Comparison of ENCODE assay signal across 1 cellular context in the genomic region with DNA sequence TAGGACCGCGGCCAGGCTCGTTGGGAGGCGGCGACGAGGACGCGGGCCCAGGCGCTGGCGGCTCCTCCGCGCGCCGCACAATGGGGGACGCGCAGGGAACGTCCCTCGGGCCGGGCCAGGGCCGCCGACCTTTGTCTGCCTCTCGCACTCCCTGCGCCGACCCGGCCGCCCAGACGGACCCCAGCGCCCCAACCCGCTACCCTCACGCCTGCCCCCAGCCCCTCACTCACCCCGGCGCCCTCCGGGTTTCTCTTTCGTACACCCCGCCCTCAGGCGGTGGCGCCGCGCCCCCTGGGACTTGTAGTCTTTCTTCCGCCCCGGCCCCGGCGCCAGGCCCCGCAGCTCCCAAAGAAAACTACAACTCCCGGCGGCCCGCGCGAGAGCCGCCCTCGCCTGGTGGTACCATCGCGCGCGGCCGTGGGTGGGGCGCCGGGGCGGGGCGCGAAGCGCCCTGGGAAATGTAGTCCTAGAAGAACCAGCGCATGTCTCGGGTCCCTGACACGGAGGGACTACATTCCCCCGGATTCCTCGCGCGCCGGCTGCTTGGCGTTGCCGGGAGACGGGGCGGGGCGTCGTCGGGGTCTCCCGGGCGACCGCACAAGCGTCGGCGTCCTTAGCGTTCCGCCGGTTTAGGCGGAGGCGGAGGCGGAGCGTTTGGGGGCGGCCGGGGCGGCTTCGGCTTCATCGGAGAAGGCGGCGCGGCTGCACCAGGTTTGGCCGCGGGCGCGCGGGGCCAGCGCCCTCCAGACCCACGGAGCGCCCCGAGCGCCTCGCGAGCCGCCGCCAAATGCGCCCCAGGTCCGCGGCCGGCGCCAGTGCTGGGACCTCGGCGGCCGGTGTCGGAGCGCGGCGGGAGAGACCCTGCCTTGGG.
TF ChIP-seq lines count a peak whose summit lies in the region.

A gene (minus strand): TSS at position 260 of the 871 bp plus-strand sequence. CDS start 24,546 bp downstream, outside the sequence.

TF ChIP-seq in K562, 482 proteins besides CTCF, POLR2A, EP300 and RAD21 (continued from another document and continues in another):
- TF ChIP-seq RBM15 (IDR thresholded peaks at IDR 0.05; ENCODE audit: insufficient read depth, low read length) (no peak), GTF2E2 (tag; IDR thresholded peaks at IDR 0.05) (no peak), KAT2B (IDR thresholded peaks at IDR 0.05; ENCODE audit: low read depth, low read length) (no peak), ATF7 (IDR thresholded peaks at IDR 0.05) (peak; percentile 92), HSF4 (CRISPR knock-in tag; IDR thresholded peaks at IDR 0.05; ENCODE audit: borderline replicate concordance) (no peak), SMAD4 (CRISPR knock-in tag; conservative IDR thresholded peaks at IDR 0.05) (peak; percentile 87), PHF21A (IDR thresholded peaks at IDR 0.05; ENCODE audit: borderline replicate concordance, low read depth) (no peak), POU5F1 (IDR thresholded peaks at IDR 0.05; ENCODE audit: borderline replicate concordance, low read depth, low read length, partially characterized antibody) (peak; percentile 74), ASH1L (IDR thresholded peaks at IDR 0.05; ENCODE audit: borderline replicate concordance, low read depth, partially characterized antibody) (no peak), ZNF668 (CRISPR knock-in tag; IDR thresholded peaks at IDR 0.05) (no peak), CEBPG (CRISPR knock-in tag; IDR thresholded peaks at IDR 0.05) (no peak), CEBPG (tag; conservative IDR thresholded peaks at IDR 0.05 in 1 of 2, IDR thresholded peaks at IDR 0.05 in 1 of 2) (no peak), HEY1 (CRISPR knock-in tag; IDR thresholded peaks at IDR 0.05; ENCODE audit: borderline replicate concordance) (no peak), ZNF239 (CRISPR knock-in tag; IDR thresholded peaks at IDR 0.05) (peak; percentile 68), TARDBP (IDR thresholded peaks at IDR 0.05) (no peak), SAP30 (IDR thresholded peaks at IDR 0.05; ENCODE audit: borderline replicate concordance, insufficient read depth, low read depth, low read length, poor library complexity, severe bottlenecking) (peak; percentile 91), STAG1 (CRISPR knock-in tag; IDR thresholded peaks at IDR 0.05; ENCODE audit: borderline replicate concordance) (no peak), SAFB2 (IDR thresholded peaks at IDR 0.05; ENCODE audit: borderline replicate concordance, low read depth, low read length, severe bottlenecking) (no peak), ZFPM2 (CRISPR knock-in tag; IDR thresholded peaks at IDR 0.05) (0 out of 2 replicates have a peak, but pooled peaks have one; percentile 42), RFX5 (IDR thresholded peaks at IDR 0.05; ENCODE audit: low read depth, low read length) (no peak), KLF10 (CRISPR knock-in tag; IDR thresholded peaks at IDR 0.05) (no peak), ZNF766 (CRISPR knock-in tag; conservative IDR thresholded peaks at IDR 0.05) (peak; percentile 99), PHTF2 (CRISPR knock-in tag; IDR thresholded peaks at IDR 0.05) (no peak), TOE1 (IDR thresholded peaks at IDR 0.05; ENCODE audit: borderline replicate concordance) (no peak), TOE1 (CRISPR knock-in tag; IDR thresholded peaks at IDR 0.05; ENCODE audit: borderline replicate concordance, low read depth) (no peak), MTF1 (CRISPR knock-in tag; IDR thresholded peaks at IDR 0.05; ENCODE audit: borderline replicate concordance) (no peak), MTA1 (IDR thresholded peaks at IDR 0.05; ENCODE audit: borderline replicate concordance) (no peak), ZNF444 (CRISPR knock-in tag; IDR thresholded peaks at IDR 0.05) (no peak), SRF (CRISPR knock-in tag; IDR thresholded peaks at IDR 0.05) (no peak; a peak in 1 of 4 replicates), ZNF589 (CRISPR knock-in tag; IDR thresholded peaks at IDR 0.05; ENCODE audit: low read depth) (peak; percentile 94), ZNF140 (CRISPR knock-in tag; IDR thresholded peaks at IDR 0.05) (no peak), ZNF232 (CRISPR knock-in tag; IDR thresholded peaks at IDR 0.05) (no peak), E2F3 (CRISPR knock-in tag; IDR thresholded peaks at IDR 0.05) (no peak; the same call in none of the 2 replicates), ZNF77 (CRISPR knock-in tag; IDR thresholded peaks at IDR 0.05) (no peak), MAFF (IDR thresholded peaks at IDR 0.05; ENCODE audit: low read length) (no peak), NUFIP1 (IDR thresholded peaks at IDR 0.05; ENCODE audit: partially characterized antibody) (no peak)
- TF ChIP-seq, protein P1, sequence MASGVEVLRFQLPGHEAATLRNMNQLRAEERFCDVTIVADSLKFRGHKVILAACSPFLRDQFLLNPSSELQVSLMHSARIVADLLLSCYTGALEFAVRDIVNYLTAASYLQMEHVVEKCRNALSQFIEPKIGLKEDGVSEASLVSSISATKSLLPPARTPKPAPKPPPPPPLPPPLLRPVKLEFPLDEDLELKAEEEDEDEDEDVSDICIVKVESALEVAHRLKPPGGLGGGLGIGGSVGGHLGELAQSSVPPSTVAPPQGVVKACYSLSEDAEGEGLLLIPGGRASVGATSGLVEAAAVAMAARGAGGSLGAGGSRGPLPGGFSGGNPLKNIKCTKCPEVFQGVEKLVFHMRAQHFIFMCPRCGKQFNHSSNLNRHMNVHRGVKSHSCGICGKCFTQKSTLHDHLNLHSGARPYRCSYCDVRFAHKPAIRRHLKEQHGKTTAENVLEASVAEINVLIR (CRISPR knock-in tag; IDR thresholded peaks at IDR 0.05) = peak; percentile 79
- TF ChIP-seq, protein P2, sequence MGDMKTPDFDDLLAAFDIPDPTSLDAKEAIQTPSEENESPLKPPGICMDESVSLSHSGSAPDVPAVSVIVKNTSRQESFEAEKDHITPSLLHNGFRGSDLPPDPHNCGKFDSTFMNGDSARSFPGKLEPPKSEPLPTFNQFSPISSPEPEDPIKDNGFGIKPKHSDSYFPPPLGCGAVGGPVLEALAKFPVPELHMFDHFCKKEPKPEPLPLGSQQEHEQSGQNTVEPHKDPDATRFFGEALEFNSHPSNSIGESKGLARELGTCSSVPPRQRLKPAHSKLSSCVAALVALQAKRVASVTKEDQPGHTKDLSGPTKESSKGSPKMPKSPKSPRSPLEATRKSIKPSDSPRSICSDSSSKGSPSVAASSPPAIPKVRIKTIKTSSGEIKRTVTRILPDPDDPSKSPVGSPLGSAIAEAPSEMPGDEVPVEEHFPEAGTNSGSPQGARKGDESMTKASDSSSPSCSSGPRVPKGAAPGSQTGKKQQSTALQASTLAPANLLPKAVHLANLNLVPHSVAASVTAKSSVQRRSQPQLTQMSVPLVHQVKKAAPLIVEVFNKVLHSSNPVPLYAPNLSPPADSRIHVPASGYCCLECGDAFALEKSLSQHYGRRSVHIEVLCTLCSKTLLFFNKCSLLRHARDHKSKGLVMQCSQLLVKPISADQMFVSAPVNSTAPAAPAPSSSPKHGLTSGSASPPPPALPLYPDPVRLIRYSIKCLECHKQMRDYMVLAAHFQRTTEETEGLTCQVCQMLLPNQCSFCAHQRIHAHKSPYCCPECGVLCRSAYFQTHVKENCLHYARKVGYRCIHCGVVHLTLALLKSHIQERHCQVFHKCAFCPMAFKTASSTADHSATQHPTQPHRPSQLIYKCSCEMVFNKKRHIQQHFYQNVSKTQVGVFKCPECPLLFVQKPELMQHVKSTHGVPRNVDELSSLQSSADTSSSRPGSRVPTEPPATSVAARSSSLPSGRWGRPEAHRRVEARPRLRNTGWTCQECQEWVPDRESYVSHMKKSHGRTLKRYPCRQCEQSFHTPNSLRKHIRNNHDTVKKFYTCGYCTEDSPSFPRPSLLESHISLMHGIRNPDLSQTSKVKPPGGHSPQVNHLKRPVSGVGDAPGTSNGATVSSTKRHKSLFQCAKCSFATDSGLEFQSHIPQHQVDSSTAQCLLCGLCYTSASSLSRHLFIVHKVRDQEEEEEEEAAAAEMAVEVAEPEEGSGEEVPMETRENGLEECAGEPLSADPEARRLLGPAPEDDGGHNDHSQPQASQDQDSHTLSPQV (IDR thresholded peaks at IDR 0.05) = peak; percentile 97
- TF ChIP-seq, protein P3, sequence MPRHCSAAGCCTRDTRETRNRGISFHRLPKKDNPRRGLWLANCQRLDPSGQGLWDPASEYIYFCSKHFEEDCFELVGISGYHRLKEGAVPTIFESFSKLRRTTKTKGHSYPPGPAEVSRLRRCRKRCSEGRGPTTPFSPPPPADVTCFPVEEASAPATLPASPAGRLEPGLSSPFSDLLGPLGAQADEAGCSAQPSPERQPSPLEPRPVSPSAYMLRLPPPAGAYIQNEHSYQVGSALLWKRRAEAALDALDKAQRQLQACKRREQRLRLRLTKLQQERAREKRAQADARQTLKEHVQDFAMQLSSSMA (CRISPR knock-in tag; IDR thresholded peaks at IDR 0.05) = no peak
- TF ChIP-seq, protein P4, sequence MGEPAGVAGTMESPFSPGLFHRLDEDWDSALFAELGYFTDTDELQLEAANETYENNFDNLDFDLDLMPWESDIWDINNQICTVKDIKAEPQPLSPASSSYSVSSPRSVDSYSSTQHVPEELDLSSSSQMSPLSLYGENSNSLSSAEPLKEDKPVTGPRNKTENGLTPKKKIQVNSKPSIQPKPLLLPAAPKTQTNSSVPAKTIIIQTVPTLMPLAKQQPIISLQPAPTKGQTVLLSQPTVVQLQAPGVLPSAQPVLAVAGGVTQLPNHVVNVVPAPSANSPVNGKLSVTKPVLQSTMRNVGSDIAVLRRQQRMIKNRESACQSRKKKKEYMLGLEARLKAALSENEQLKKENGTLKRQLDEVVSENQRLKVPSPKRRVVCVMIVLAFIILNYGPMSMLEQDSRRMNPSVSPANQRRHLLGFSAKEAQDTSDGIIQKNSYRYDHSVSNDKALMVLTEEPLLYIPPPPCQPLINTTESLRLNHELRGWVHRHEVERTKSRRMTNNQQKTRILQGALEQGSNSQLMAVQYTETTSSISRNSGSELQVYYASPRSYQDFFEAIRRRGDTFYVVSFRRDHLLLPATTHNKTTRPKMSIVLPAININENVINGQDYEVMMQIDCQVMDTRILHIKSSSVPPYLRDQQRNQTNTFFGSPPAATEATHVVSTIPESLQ (CRISPR knock-in tag; IDR thresholded peaks at IDR 0.05) = 0 out of 2 replicates have a peak, but pooled peaks have one; percentile 72
- TF ChIP-seq, protein P5, sequence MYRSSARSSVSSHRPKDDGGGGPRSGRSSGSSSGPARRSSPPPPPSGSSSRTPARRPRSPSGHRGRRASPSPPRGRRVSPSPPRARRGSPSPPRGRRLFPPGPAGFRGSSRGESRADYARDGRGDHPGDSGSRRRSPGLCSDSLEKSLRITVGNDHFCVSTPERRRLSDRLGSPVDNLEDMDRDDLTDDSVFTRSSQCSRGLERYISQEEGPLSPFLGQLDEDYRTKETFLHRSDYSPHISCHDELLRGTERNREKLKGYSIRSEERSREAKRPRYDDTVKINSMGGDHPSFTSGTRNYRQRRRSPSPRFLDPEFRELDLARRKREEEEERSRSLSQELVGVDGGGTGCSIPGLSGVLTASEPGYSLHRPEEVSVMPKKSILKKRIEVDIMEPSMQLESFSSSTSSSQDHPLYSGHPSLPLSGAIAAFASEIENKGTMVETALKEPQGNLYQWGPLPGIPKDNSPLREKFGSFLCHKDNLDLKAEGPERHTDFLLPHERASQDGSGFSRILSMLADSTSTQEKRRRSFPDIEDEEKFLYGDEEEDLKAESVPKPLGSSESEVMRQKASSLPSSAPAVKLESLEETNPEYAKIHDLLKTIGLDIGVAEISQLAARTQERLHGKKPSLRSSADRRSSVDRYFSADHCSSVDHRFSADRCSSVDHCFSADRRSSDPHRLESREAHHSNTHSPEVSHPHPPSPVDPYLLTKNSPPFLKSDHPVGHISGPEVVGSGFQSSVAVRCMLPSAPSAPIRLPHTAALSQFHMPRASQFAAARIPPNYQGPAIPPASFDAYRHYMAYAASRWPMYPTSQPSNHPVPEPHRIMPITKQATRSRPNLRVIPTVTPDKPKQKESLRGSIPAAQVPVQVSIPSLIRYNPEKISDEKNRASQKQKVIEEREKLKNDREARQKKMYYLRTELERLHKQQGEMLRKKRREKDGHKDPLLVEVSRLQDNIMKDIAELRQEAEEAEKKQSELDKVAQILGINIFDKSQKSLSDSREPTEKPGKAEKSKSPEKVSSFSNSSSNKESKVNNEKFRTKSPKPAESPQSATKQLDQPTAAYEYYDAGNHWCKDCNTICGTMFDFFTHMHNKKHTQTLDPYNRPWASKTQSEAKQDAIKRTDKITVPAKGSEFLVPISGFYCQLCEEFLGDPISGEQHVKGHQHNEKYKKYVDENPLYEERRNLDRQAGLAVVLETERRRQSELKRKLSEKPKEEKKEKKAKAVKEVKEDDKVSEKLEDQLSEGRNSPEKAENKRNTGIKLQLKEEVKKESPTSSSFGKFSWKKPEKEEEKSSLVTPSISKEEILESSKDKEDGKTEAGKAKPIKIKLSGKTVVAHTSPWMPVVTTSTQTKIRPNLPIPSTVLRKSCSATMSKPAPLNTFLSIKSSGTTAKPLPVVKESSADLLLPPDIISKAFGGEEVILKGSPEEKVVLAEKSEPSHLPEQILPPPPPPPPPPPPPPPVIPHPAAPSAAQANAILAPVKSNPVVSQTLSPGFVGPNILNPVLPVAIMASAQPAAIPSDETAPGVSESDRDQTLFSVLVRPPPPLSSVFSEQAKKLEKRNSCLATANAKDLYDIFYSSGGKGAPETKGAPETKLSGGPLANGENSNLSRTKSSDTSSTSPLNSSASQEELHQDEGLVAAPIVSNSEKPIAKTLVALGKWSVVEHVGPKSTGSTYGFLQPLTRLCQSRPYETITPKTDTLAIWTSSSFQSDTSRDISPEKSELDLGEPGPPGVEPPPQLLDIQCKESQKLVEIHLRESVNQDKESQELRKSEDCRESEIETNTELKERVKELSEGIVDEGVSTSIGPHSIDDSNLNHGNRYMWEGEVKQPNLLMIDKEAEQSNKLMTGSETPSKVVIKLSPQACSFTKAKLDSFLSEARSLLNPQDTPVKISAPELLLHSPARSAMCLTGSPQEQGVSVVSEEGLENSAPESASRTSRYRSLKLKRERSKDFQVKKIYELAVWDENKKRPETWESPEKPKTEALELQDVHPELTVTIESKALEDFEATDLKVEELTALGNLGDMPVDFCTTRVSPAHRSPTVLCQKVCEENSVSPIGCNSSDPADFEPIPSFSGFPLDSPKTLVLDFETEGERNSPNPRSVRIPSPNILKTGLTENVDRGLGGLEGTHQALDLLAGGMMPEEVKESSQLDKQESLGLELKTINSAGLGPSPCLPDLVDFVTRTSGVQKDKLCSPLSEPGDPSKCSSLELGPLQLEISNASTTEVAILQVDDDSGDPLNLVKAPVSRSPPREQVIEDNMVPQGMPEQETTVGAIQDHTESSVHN (IDR thresholded peaks at IDR 0.05; ENCODE audit: borderline replicate concordance in 1 of 2, low read depth in 1 of 2) = no peak
- TF ChIP-seq, protein P6, sequence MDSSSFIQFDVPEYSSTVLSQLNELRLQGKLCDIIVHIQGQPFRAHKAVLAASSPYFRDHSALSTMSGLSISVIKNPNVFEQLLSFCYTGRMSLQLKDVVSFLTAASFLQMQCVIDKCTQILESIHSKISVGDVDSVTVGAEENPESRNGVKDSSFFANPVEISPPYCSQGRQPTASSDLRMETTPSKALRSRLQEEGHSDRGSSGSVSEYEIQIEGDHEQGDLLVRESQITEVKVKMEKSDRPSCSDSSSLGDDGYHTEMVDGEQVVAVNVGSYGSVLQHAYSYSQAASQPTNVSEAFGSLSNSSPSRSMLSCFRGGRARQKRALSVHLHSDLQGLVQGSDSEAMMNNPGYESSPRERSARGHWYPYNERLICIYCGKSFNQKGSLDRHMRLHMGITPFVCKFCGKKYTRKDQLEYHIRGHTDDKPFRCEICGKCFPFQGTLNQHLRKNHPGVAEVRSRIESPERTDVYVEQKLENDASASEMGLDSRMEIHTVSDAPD (CRISPR knock-in tag; IDR thresholded peaks at IDR 0.05) = no peak
- TF ChIP-seq, protein P7, sequence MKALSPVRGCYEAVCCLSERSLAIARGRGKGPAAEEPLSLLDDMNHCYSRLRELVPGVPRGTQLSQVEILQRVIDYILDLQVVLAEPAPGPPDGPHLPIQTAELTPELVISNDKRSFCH (CRISPR knock-in tag; IDR thresholded peaks at IDR 0.05) = no peak
- TF ChIP-seq, protein P7 (tag; IDR thresholded peaks at IDR 0.05) = peak; percentile 60; the same call in 1 of the 2 replicates
